14 cellular contexts compared by ENCODE assay signal in genomic region chr12:1422604-1423315, GRCh38.
DNase-seq lines count a peak whose midpoint lies in the region; ATAC-seq and TF ChIP-seq lines count a peak whose summit lies in the region.
"Had no signal": no experiment of that assay in that cellular context is flagged by ENCODE, and none has a peak within 500 bp of the region (broad histone marks: within the 10 kb centered on the region; RNA-seq: fewer than 3 reads in every experiment).

No MANE protein-coding gene starts in this region.

- H3K4me3 Mint-ChIP-seq in endothelial cell (ENCODE audit: unreplicated experiment), result peak overlapping the region; percentile 52

- peaks cover 2% of the 10 kb centered on the region for H3K4me1 Mint-ChIP-seq in endothelial cell (ENCODE audit: unreplicated experiment)

- no peak overlapping the region for H3K9ac ChIP-seq in PC-3 (ENCODE audit: low read length)

- no peaks in the 10 kb centered on the region for H4K20me1 ChIP-seq in PC-3 (ENCODE audit: low read length)

- no peak overlapping the region for H3K4me2 ChIP-seq in PC-3 (ENCODE audit: low read length)
- H3K4me2 ChIP-seq: PC-9 had no signal

- peaks cover 5% of the 10 kb centered on the region; the same call in 1 of the 2 replicates for H3K36me3 ChIP-seq in PC-3 (ENCODE audit: low read depth, low read length)
- H3K36me3 ChIP-seq: pancreas had no signal

- ATAC-seq in GM18873 (IDR thresholded peaks at IDR 0.05; ENCODE audit: low FRiP score, unreplicated experiment) (peak; percentile 79), HG03439 (IDR thresholded peaks at IDR 0.05; ENCODE audit: unreplicated experiment) (peak; percentile 64), PC-3 (no peak)
- ATAC-seq: pancreas had no signal

- no peaks in the 10 kb centered on the region for H3F3A ChIP-seq in PC-3 (ENCODE audit: low read length, unreplicated experiment)

- intact Hi-C loops in PC-3 (cut with micrococcal nuclease), result no loop called here

- H3K79me2 ChIP-seq in PC-3 (ENCODE audit: low read length), result no peaks in the 10 kb centered on the region

- POLR2A ChIA-PET in PC-3 (lab: Charles Lee; ENCODE audit: unreplicated experiment), result no interaction called here

- peaks cover 6% of the 10 kb centered on the region; the same call in 1 of the 2 replicates for H3K9me3 ChIP-seq in PC-3 (ENCODE audit: low read length)
- H3K9me3 ChIP-seq: pancreas had no signal

- H3K27me3 Mint-ChIP-seq in endothelial cell (ENCODE audit: unreplicated experiment), result peaks cover 4% of the 10 kb centered on the region

- H3K9me2 ChIP-seq in PC-3 (replicated peaks; ENCODE audit: low read length), result no peaks in the 10 kb centered on the region

- peaks cover 28% of the 10 kb centered on the region for H3K36me3 Mint-ChIP-seq in endothelial cell (ENCODE audit: low read depth, unreplicated experiment)

- no peak for TF ChIP-seq CTCF in GM12864 (IDR thresholded peaks at IDR 0.05; ENCODE audit: low read depth, low read length, missing control alignments)
- TF ChIP-seq CTCF in endothelial cell (IDR thresholded peaks at IDR 0.05; ENCODE audit: unreplicated experiment), result no peak
- TF ChIP-seq CTCF in PC-3 (conservative IDR thresholded peaks at IDR 0.05; ENCODE audit: low read depth, low read length), result no peak

- DNase-seq in GM12864 (ENCODE audit: low read depth), result peak; percentile 64
- no peak for DNase-seq in endothelial cell (ENCODE audit: low spot score)
- DNase-seq in PC-3, result no peak
- DNase-seq in GDM1 (lab: John Stamatoyannopoulos, UW), result no peak
- no peak for DNase-seq in DMS153 treated with DMSO at 0.1 percent for 48 hours (lab: John Stamatoyannopoulos, UW; ENCODE audit: unreplicated experiment)
- DNase-seq: activated CD4-positive, CD25-positive, alpha-beta regulatory T cell treated with anti-CD3 and anti-CD28 coated beads, Interleukin-2, amount 50 U/mL, for 72 hours; effector CD8-positive, alpha-beta T cell; GOT3; MV-4-11; pancreas; PC-9 had no signal

- no peaks in the 10 kb centered on the region for H3K4me1 ChIP-seq in PC-3 (ENCODE audit: insufficient read depth, low read length)
- H3K4me1 ChIP-seq: pancreas, suprapubic skin had no signal

- H3K27ac Mint-ChIP-seq in endothelial cell (ENCODE audit: unreplicated experiment), result no peak overlapping the region

- H3K4me3 ChIP-seq in GM12864 (ENCODE audit: low read depth, low read length) (no peak overlapping the region), PC-3 (ENCODE audit: low read length) (no peak overlapping the region)
- H3K4me3 ChIP-seq: pancreas, PC-9, suprapubic skin had no signal

- CTCF ChIA-PET in PC-3 (lab: Charles Lee), result no interaction called here

- no peaks in the 10 kb centered on the region for H3K9me3 Mint-ChIP-seq in endothelial cell (ENCODE audit: unreplicated experiment)

- no peaks in the 10 kb centered on the region for H3K27me3 ChIP-seq in PC-3 (ENCODE audit: low read length)
- H3K27me3 ChIP-seq: pancreas, suprapubic skin had no signal

- no TSS peak for BruUV-seq in PC-3 (replicated peaks; lab: Mats Ljungman, UMichigan)

- no peak overlapping the region for H2AFZ ChIP-seq in PC-3 (ENCODE audit: low read length)
- H2AFZ ChIP-seq: PC-9 had no signal

- H3K27ac ChIP-seq in PC-3 (ENCODE audit: low read length), result no peak overlapping the region
- H3K27ac ChIP-seq: pancreas, PC-9, suprapubic skin had no signal
